35 cellular contexts compared by ENCODE assay signal in genomic region chrX:28718450-28718849, GRCh38.
"Had no signal": no experiment of that assay in that cellular context is flagged by ENCODE, and none has a peak within 500 bp of the region (broad histone marks: within the 10 kb centered on the region; RNA-seq: fewer than 3 reads in every experiment).

No MANE protein-coding gene starts in this region.

- H3K36me3 ChIP-seq: MG63 had no signal

- DNase-seq: Kasumi-1, MG63, MM.1S, MV-4-11, NCI-H1048, NCI-H1092, NCI-H1092 treated with DMSO at 0.1 percent for 48 hours, NCI-H1105, NCI-H1105 treated with DMSO at 0.1 percent for 48 hours, NCI-H1417, NCI-H1417 treated with DMSO at 0.1 percent for 48 hours, NCI-H1436, NCI-H1436 treated with DMSO at 0.1 percent for 48 hours, NCI-H146, NCI-H1694, NCI-H1694 treated with DMSO at 0.1 percent for 48 hours, NCI-H187, NCI-H187 treated with DMSO at 0.1 percent for 48 hours, NCI-H1930, NCI-H2029, NCI-H2029 treated with DMSO at 0.1 percent for 48 hours, NCI-H2081, NCI-H2081 treated with DMSO at 0.1 percent for 48 hours, NCI-H2107, NCI-H2171, NCI-H2171 treated with DMSO at 0.1 percent for 48 hours, NCI-H2227 treated with DMSO at 0.1 percent for 48 hours, NCI-H226, NCI-H345, NCI-H446, NCI-H446 treated with DMSO at 0.1 percent for 48 hours, NCI-H510A, NCI-H510A treated with DMSO at 0.1 percent for 48 hours, NCI-H524, NCI-H524 treated with DMSO at 0.1 percent for 48 hours had no signal

- H3K9me3 ChIP-seq: MG63 had no signal

- H3K27me3 ChIP-seq: MG63 had no signal

- H3K4me3 ChIP-seq: MG63 had no signal
